In the genomic region with DNA sequence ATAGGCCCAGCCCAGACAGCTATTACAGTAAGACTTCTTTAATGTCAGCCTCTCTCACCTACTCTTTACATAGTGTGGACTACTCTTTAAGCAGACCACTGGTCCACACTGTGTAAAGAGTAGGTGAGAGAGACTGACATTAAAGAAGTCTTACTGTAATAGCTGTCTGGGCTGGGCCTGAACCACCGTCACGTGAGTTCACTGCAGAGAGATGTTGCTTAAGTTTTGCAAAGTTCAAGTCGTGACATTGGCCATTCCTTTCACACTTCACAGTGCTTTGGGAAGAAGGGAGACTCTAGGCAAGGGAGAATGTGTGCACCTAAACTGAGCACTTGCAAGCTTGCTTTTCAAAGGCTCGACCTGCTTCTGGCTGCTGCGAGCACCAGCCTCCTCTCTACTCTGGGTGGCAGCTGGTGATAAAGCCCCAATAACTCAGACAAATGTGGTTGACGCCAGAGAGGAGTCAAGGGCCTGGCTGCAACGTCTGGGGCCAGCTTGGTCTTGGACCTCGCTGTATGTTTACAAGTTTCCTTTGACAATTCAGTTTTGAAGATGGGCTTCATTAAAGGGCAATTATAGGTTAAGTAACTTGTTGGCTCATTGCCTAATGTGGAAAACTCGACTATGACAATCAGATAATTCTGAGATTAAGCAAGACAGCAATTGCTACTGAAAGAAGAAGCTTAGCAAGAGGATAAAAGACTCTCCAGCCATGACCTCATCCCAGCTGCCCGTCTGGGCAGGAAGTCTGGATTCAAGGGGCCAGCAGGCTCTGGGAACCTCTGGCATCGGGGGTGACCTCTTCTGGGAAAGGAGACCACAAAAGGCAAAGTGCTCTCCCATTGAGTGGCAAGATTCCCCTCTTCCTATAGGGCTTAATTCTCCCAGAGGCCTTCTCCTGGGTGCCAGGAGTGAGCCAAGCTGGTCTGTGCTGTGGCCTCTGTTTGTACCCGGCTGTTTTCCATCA, we compare ENCODE assay signal across 10 cellular contexts.
A peak's percentile ranks its signal among the peaks of the same experiment; 100 is the strongest.
DNase-seq lines count a peak whose midpoint lies in the region; ATAC-seq, FAIRE-seq and TF ChIP-seq lines count a peak whose summit lies in the region.
"Had no signal": no experiment of that assay in that cellular context is flagged by ENCODE, and none has a peak within 500 bp of the region (broad histone marks: within the 10 kb centered on the region; RNA-seq: fewer than 3 reads in every experiment).

No MANE protein-coding gene starts in this region.

- H3K27me3 ChIP-seq in K562 (ENCODE audit: control insufficient read depth in 2 of 2, insufficient read depth in 2 of 2, low read length in 2 of 2) (peaks cover 6 to 35% of the 10 kb centered on the region in 2 experiments), esophagus squamous epithelium (peaks cover 0 to 7% (median 0%) of the 10 kb centered on the region in 4 donors)

- H3K9ac ChIP-seq in K562 (ENCODE audit: insufficient read depth in 1 of 2, low read depth in 2 of 2, low read length in 2 of 2), result no peak overlapping the region

- in situ Hi-C loops in K562 (cut with MboI), result no loop called here

- TF ChIP-seq CTCF in K562 (IDR thresholded peaks at IDR 0.05 in 2 of 3, conservative IDR thresholded peaks at IDR 0.05 in 1 of 3; ENCODE audit: insufficient read depth in 2 of 3, low read depth in 1 of 3, low read length in 3 of 3), result no peak
- no peak for TF ChIP-seq CTCF in esophagus squamous epithelium (IDR thresholded peaks at IDR 0.05)

- CTCF ChIA-PET in K562 (lab: Yijun Ruan, JAX; ENCODE audit: low intra/inter-chr PET ratio), result no interaction called here

- TF ChIP-seq RAD21 in K562 (CRISPR knock-in tag; conservative IDR thresholded peaks at IDR 0.05 in 1 of 2, IDR thresholded peaks at IDR 0.05 in 1 of 2), result no peak

- H3K4me1 ChIP-seq in K562 (replicated peaks in 1 of 2; ENCODE audit: control insufficient read depth in 2 of 2, insufficient read depth in 2 of 2, low read length in 2 of 2), result no peaks in the 10 kb centered on the region; a peak in 1 of 5 replicates
- H3K4me1 ChIP-seq in esophagus squamous epithelium, result peaks cover 0 to 19% (median 0%) of the 10 kb centered on the region in 3 donors

- no peak overlapping the region for H2AFZ ChIP-seq in K562 (ENCODE audit: low read depth, low read length)

- H3K4me2 ChIP-seq in K562 (ENCODE audit: insufficient read depth, low read length), result no peak overlapping the region

- H4K20me1 ChIP-seq in K562 (replicated peaks; ENCODE audit: control insufficient read depth, insufficient read depth, low read length), result no peaks in the 10 kb centered on the region

- H3K27ac ChIP-seq in K562 (ENCODE audit: extremely low read depth, low read depth, low read length) (no peak overlapping the region), esophagus squamous epithelium (no peak overlapping the region)
- H3K27ac ChIP-seq: 22Rv1 had no signal

- BruUV-seq in K562 (replicated peaks; lab: Mats Ljungman, UMichigan), result no TSS peak

- H3K9me1 ChIP-seq in K562 (ENCODE audit: control insufficient read depth, insufficient read depth, low read length), result no peaks in the 10 kb centered on the region

- H3K4me3 ChIP-seq in K562 (no peak overlapping the region), esophagus squamous epithelium (no peak overlapping the region)

- FAIRE-seq in K562 (lab: Jason Lieb, UNC), result no peak

- POLR2A ChIA-PET in K562 (lab: Yijun Ruan, JAX), result interaction anchor here (0.6 to 1.1 kb wide), 3 partner anchors 15 to 1872 kb away, joined by 3 to 5 read pairs (median 4); no protein-coding TSS in a partner anchor

- ATAC-seq in K562, result no peak
- ATAC-seq in GM21423 (IDR thresholded peaks at IDR 0.05; ENCODE audit: unreplicated experiment), result no peak
- ATAC-seq: stimulated activated naive CD8-positive, alpha-beta T cell treated with anti-CD3 and anti-CD28 coated beads, Interleukin-15, amount 100 ng/mL, for 72 hours had no signal

- no peaks in the 10 kb centered on the region for H3K79me2 ChIP-seq in K562 (ENCODE audit: control insufficient read depth, insufficient read depth, low read length)

- intact Hi-C loops in K562 (cut with micrococcal nuclease), result no loop called here
- intact Hi-C loops in esophagus squamous epithelium (cut with DNase I), result no loop called here

- peak; percentile 38 for DNase-seq in NCI-H146 (lab: John Stamatoyannopoulos, UW)
- no peak for DNase-seq in NCI-H146 treated with DMSO at 0.1 percent for 48 hours (lab: John Stamatoyannopoulos, UW; ENCODE audit: unreplicated experiment)
- peak; percentile 68 for DNase-seq in NCI-H1436 (lab: John Stamatoyannopoulos, UW)
- no peak for DNase-seq in K562 (ENCODE audit: extremely low read depth in 1 of 4, low spot score in 3 of 4)
- peak; percentile 10 for DNase-seq in pulmonary artery endothelial cell (ENCODE audit: low read depth, low spot score)
- DNase-seq in esophagus squamous epithelium (lab: John Stamatoyannopoulos, UW), result no peak
- DNase-seq in NCI-H345 (lab: John Stamatoyannopoulos, UW), result no peak
- DNase-seq: stimulated activated naive CD8-positive, alpha-beta T cell treated with anti-CD3 and anti-CD28 coated beads, Interleukin-15, amount 100 ng/mL, for 72 hours had no signal

- H3K36me3 ChIP-seq in K562 (ENCODE audit: control insufficient read depth, insufficient read depth, low read length) (no peaks in the 10 kb centered on the region), esophagus squamous epithelium (no peaks in the 10 kb centered on the region)

- WGBS in K562 (ENCODE audit: insufficient coverage, low coverage, missing lambda C conversion rate), result 0% methylated on average over 12 of the region's 12 CpGs
- 50 to 60% methylated on average over 11 to 12 of the region's 12 CpGs for WGBS in esophagus squamous epithelium, 2 donors

- TF ChIP-seq EP300 in K562 (IDR thresholded peaks at IDR 0.05; ENCODE audit: low read length), result no peak

- no peaks in the 10 kb centered on the region for H3K9me3 ChIP-seq in K562 (replicated peaks; ENCODE audit: control insufficient read depth, insufficient read depth, low read depth, low read length)
- peaks cover 0 to 6% (median 0%) of the 10 kb centered on the region in 3 donors for H3K9me3 ChIP-seq in esophagus squamous epithelium

- TF ChIP-seq POLR2A in K562 (conservative IDR thresholded peaks at IDR 0.05) (no peak), esophagus squamous epithelium (IDR thresholded peaks at IDR 0.05) (no peak)

TF ChIP-seq in K562, 482 proteins besides CTCF, POLR2A, EP300 and RAD21 (continues in another document):
- TF ChIP-seq, protein P1, sequence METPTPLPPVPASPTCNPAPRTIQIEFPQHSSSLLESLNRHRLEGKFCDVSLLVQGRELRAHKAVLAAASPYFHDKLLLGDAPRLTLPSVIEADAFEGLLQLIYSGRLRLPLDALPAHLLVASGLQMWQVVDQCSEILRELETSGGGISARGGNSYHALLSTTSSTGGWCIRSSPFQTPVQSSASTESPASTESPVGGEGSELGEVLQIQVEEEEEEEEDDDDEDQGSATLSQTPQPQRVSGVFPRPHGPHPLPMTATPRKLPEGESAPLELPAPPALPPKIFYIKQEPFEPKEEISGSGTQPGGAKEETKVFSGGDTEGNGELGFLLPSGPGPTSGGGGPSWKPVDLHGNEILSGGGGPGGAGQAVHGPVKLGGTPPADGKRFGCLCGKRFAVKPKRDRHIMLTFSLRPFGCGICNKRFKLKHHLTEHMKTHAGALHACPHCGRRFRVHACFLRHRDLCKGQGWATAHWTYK (CRISPR knock-in tag; IDR thresholded peaks at IDR 0.05), result no peak
- TF ChIP-seq CEBPB (tag; IDR thresholded peaks at IDR 0.05), result peak; percentile 21; the same call in 1 of the 2 replicates
- TF ChIP-seq, protein P2, sequence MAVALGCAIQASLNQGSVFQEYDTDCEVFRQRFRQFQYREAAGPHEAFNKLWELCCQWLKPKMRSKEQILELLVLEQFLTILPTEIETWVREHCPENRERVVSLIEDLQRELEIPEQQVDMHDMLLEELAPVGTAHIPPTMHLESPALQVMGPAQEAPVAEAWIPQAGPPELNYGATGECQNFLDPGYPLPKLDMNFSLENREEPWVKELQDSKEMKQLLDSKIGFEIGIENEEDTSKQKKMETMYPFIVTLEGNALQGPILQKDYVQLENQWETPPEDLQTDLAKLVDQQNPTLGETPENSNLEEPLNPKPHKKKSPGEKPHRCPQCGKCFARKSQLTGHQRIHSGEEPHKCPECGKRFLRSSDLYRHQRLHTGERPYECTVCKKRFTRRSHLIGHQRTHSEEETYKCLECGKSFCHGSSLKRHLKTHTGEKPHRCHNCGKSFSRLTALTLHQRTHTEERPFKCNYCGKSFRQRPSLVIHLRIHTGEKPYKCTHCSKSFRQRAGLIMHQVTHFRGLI (CRISPR knock-in tag; IDR thresholded peaks at IDR 0.05), result no peak
- TF ChIP-seq, protein P3, sequence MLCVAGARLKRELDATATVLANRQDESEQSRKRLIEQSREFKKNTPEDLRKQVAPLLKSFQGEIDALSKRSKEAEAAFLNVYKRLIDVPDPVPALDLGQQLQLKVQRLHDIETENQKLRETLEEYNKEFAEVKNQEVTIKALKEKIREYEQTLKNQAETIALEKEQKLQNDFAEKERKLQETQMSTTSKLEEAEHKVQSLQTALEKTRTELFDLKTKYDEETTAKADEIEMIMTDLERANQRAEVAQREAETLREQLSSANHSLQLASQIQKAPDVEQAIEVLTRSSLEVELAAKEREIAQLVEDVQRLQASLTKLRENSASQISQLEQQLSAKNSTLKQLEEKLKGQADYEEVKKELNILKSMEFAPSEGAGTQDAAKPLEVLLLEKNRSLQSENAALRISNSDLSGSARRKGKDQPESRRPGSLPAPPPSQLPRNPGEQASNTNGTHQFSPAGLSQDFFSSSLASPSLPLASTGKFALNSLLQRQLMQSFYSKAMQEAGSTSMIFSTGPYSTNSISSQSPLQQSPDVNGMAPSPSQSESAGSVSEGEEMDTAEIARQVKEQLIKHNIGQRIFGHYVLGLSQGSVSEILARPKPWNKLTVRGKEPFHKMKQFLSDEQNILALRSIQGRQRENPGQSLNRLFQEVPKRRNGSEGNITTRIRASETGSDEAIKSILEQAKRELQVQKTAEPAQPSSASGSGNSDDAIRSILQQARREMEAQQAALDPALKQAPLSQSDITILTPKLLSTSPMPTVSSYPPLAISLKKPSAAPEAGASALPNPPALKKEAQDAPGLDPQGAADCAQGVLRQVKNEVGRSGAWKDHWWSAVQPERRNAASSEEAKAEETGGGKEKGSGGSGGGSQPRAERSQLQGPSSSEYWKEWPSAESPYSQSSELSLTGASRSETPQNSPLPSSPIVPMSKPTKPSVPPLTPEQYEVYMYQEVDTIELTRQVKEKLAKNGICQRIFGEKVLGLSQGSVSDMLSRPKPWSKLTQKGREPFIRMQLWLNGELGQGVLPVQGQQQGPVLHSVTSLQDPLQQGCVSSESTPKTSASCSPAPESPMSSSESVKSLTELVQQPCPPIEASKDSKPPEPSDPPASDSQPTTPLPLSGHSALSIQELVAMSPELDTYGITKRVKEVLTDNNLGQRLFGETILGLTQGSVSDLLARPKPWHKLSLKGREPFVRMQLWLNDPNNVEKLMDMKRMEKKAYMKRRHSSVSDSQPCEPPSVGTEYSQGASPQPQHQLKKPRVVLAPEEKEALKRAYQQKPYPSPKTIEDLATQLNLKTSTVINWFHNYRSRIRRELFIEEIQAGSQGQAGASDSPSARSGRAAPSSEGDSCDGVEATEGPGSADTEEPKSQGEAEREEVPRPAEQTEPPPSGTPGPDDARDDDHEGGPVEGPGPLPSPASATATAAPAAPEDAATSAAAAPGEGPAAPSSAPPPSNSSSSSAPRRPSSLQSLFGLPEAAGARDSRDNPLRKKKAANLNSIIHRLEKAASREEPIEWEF (CRISPR knock-in tag; IDR thresholded peaks at IDR 0.05), result no peak

Comparison
In these comparisons a context has a peak if more than half of its experiments do, and no peak if none do; other contexts are left out.
1. DNase-seq: peak in NCI-H146 (single experiment), NCI-H1436 (single experiment) and pulmonary artery endothelial cell (single experiment); none in NCI-H146 treated with DMSO at 0.1 percent for 48 hours (single experiment), K562 (0 of 4), esophagus squamous epithelium (single experiment) and NCI-H345 (single experiment).